Comparison of ENCODE assay signal across 15 cellular contexts in genomic region chr17:7327501-7327900, GRCh38. TPM values are rescaled to one million over a fixed set of nuclear protein-coding genes. Genes with fewer than 3 reads are reported as not detected.
A peak's percentile ranks its signal among the peaks of the same experiment; 100 is the strongest.
DNase-seq lines count a peak whose midpoint lies in the region; ATAC-seq, FAIRE-seq and TF ChIP-seq lines count a peak whose summit lies in the region.
"Had no signal": no experiment of that assay in that cellular context is flagged by ENCODE, and none has a peak within 500 bp of the region (broad histone marks: within the 10 kb centered on the region; RNA-seq: fewer than 3 reads in every experiment).

No MANE protein-coding gene starts in this region.

- peak overlapping the region; percentile 96 for H3K27ac Mint-ChIP-seq in MCF 10A (ENCODE audit: low read depth, unreplicated experiment)
- H3K27ac Mint-ChIP-seq in T-cell: no peak overlapping the region
- H3K27ac Mint-ChIP-seq in stimulated activated naive B cell treated with anti-CD40 and anti-IgM and Interleukin-4, amounts not matched to agents 10 μg/mL and 1 μg/mL and 100 μg/mL, for 72 hours: peak overlapping the region; percentile 42

- no TSS peak for BruUV-seq in MCF 10A (replicated peaks; lab: Mats Ljungman, UMichigan)

- H3K4me3 ChIP-seq in breast epithelium: no peak overlapping the region
- H3K4me3 ChIP-seq in keratinocyte (ENCODE audit: control insufficient read depth in 2 of 3, extremely low read depth in 1 of 3, insufficient read depth in 2 of 3, low read depth in 1 of 3, low read length in 3 of 3): no peak overlapping the region

- no peak overlapping the region for H3K27ac ChIP-seq in breast epithelium
- no peak overlapping the region for H3K27ac ChIP-seq in keratinocyte (ENCODE audit: control insufficient read depth, insufficient read depth, low read length)
- H3K27ac ChIP-seq: lower lobe of right lung had no signal

- H3K9ac ChIP-seq in keratinocyte (ENCODE audit: control insufficient read depth, extremely low read depth, insufficient read depth, low read length): no peak overlapping the region

- intact Hi-C loops in MCF 10A (cut with micrococcal nuclease): no loop called here
- intact Hi-C loops in breast epithelium (cut with DNase I; ENCODE audit: low total_unique reads): no loop called here

- H3K27me3 Mint-ChIP-seq in MCF 10A (ENCODE audit: insufficient read depth, unreplicated experiment) (no peaks in the 10 kb centered on the region), T-cell (no peaks in the 10 kb centered on the region)
- H3K27me3 Mint-ChIP-seq in stimulated activated naive B cell treated with anti-CD40 and anti-IgM and Interleukin-4, amounts not matched to agents 10 μg/mL and 1 μg/mL and 100 μg/mL, for 72 hours: no peaks in the 10 kb centered on the region

- H3K4me1 ChIP-seq in breast epithelium (no peaks in the 10 kb centered on the region), keratinocyte (ENCODE audit: control insufficient read depth, extremely low read depth, insufficient read depth, low read length) (peaks cover 8% of the 10 kb centered on the region)

- TF ChIP-seq POLR2A in breast epithelium (IDR thresholded peaks at IDR 0.05): no peak

- H3K9me3 Mint-ChIP-seq in MCF 10A (ENCODE audit: unreplicated experiment): no peaks in the 10 kb centered on the region
- H3K9me3 Mint-ChIP-seq in T-cell: no peaks in the 10 kb centered on the region
- no peaks in the 10 kb centered on the region for H3K9me3 Mint-ChIP-seq in stimulated activated naive B cell treated with anti-CD40 and anti-IgM and Interleukin-4, amounts not matched to agents 10 μg/mL and 1 μg/mL and 100 μg/mL, for 72 hours
- H3K9me3 Mint-ChIP-seq: activated naive CD4-positive, alpha-beta T cell treated with anti-CD3 and anti-CD28 coated beads for 36 hours had no signal

- peak overlapping the region; percentile 91 for H3K4me2 ChIP-seq in keratinocyte (ENCODE audit: control insufficient read depth, extremely low read depth, insufficient read depth, low read depth, low read length)

- ATAC-seq in T-cell (replicated peaks in 1 of 4) (no peak), GM21825 (IDR thresholded peaks at IDR 0.05; ENCODE audit: unreplicated experiment) (no peak)
- ATAC-seq in stimulated activated naive B cell treated with anti-CD40 and anti-IgM and Interleukin-4, amounts not matched to agents 10 μg/mL and 1 μg/mL and 100 μg/mL, for 72 hours (replicated peaks): no peak
- ATAC-seq: lower lobe of right lung had no signal

- H3K9me3 ChIP-seq in breast epithelium (no peaks in the 10 kb centered on the region), keratinocyte (ENCODE audit: control insufficient read depth, low read depth, low read length) (no peaks in the 10 kb centered on the region)
- H3K9me3 ChIP-seq: HAP-1, lower lobe of right lung had no signal

- H2AFZ ChIP-seq in keratinocyte (ENCODE audit: control insufficient read depth, low read length): no peak overlapping the region

- CTCF ChIA-PET in MCF 10A (lab: Yijun Ruan, JAX) (interaction anchor here (0.6 kb wide), 1 partner anchor 10 kb away, joined by 3 read pairs; no protein-coding TSS in a partner anchor), T-cell (lab: Charles Lee) (no interaction called here)

- H3K79me2 ChIP-seq in keratinocyte (ENCODE audit: control insufficient read depth, insufficient read depth, low read length): peaks cover 17% of the 10 kb centered on the region

- POLR2A ChIA-PET in MCF 10A (lab: Yijun Ruan, JAX): interaction anchor here (0.9 to 1.2 kb wide), 2 partner anchors 34 to 77 kb away, joined by 3 read pairs; partner anchors contain the start of gene TMEM256
- POLR2A ChIA-PET in T-cell (lab: Charles Lee): no interaction called here

- H3K9me1 ChIP-seq in keratinocyte (ENCODE audit: control insufficient read depth, extremely low read depth, insufficient read depth, low read length): peaks cover 2% of the 10 kb centered on the region

- H3K27me3 ChIP-seq in breast epithelium (no peaks in the 10 kb centered on the region), keratinocyte (ENCODE audit: control insufficient read depth, extremely low read depth, insufficient read depth, low read length) (no peaks in the 10 kb centered on the region)

- no peak for DNase-seq in MCF 10A (ENCODE audit: unreplicated experiment)
- DNase-seq in breast epithelium (ENCODE audit: low spot score in 2 of 2): no peak
- DNase-seq in T-cell: no peak
- DNase-seq in keratinocyte (ENCODE audit: low read depth, low spot score): no peak
- DNase-seq in stimulated activated naive B cell treated with anti-CD40 and anti-IgM and Interleukin-4, amounts not matched to agents 10 μg/mL and 1 μg/mL and 100 μg/mL, for 72 hours: no peak
- no peak for DNase-seq in T-helper 9 cell
- DNase-seq in activated gamma-delta T cell treated with Interleukin-2 at 50 U/mL for 16 hours: no peak
- DNase-seq: activated CD4-positive, alpha-beta T cell treated with anti-CD3 and anti-CD28 coated beads, Interleukin-2, amount 50 U/mL, for 1 hour; activated naive CD4-positive, alpha-beta T cell treated with anti-CD3 and anti-CD28 coated beads for 36 hours; lower lobe of right lung; NCI-H187 treated with DMSO at 0.1 percent for 48 hours; NCI-H524; occipital lobe had no signal

- peaks cover 39% of the 10 kb centered on the region for H3K36me3 Mint-ChIP-seq in MCF 10A (ENCODE audit: insufficient read depth, unreplicated experiment)
- H3K36me3 Mint-ChIP-seq in T-cell: peaks cover 4% of the 10 kb centered on the region
- peaks cover 23 to 50% of the 10 kb centered on the region in 2 donors for H3K36me3 Mint-ChIP-seq in stimulated activated naive B cell treated with anti-CD40 and anti-IgM and Interleukin-4, amounts not matched to agents 10 μg/mL and 1 μg/mL and 100 μg/mL, for 72 hours

- H3K36me3 ChIP-seq in breast epithelium (no peaks in the 10 kb centered on the region), keratinocyte (ENCODE audit: control insufficient read depth in 2 of 2, extremely low read depth in 1 of 2, insufficient read depth in 2 of 2, low read length in 2 of 2) (peaks cover 30 to 41% of the 10 kb centered on the region in 2 experiments)

- TF ChIP-seq CTCF in MCF 10A (IDR thresholded peaks at IDR 0.05; ENCODE audit: unreplicated experiment): no peak
- no peak for TF ChIP-seq CTCF in breast epithelium (IDR thresholded peaks at IDR 0.05)
- TF ChIP-seq CTCF in keratinocyte (optimal IDR thresholded peaks at IDR 0.05 in 1 of 3, IDR thresholded peaks at IDR 0.05 in 1 of 3, conservative IDR thresholded peaks at IDR 0.05 in 1 of 3; ENCODE audit: extremely low read depth in 1 of 3, insufficient read depth in 2 of 3, low read length in 3 of 3): no peak

- no peak overlapping the region for H3K4me3 Mint-ChIP-seq in MCF 10A (ENCODE audit: unreplicated experiment)
- peak overlapping the region in 2 of 3 donors; percentile 83 to 94 for H3K4me3 Mint-ChIP-seq in T-cell
- peak overlapping the region in 1 of 2 donors; percentile 97 for H3K4me3 Mint-ChIP-seq in stimulated activated naive B cell treated with anti-CD40 and anti-IgM and Interleukin-4, amounts not matched to agents 10 μg/mL and 1 μg/mL and 100 μg/mL, for 72 hours

- dilution Hi-C loops in keratinocyte (cut with MboI; ENCODE audit: extremely low pct_ligation_motif_present, low sequenced_read_pairs): no loop called here

- no peaks in the 10 kb centered on the region for H4K20me1 ChIP-seq in keratinocyte (ENCODE audit: control insufficient read depth, extremely low read depth, insufficient read depth, low read length)

- no peak for FAIRE-seq in keratinocyte (lab: Jason Lieb, UNC)

- H3K4me1 Mint-ChIP-seq in MCF 10A (ENCODE audit: insufficient read depth, unreplicated experiment) (peaks cover 15% of the 10 kb centered on the region), T-cell (peaks cover 29 to 43% (median 37%) of the 10 kb centered on the region in 3 donors)
- peaks cover 35 to 59% of the 10 kb centered on the region in 2 donors for H3K4me1 Mint-ChIP-seq in stimulated activated naive B cell treated with anti-CD40 and anti-IgM and Interleukin-4, amounts not matched to agents 10 μg/mL and 1 μg/mL and 100 μg/mL, for 72 hours

RNA-seq across cellular contexts. Expression of gene NEURL4, which starts 1.6 kb away (rescaled TPM):
- total RNA-seq in MCF 10A (2022) (36.9 and 39.3 TPM in 2 replicates), breast epithelium (10 to 100 TPM; 15.0 to 22.9 (median 17.4) TPM), T-cell (10 to 100 TPM; 49.5 to 90.2 (median 80.0) TPM)
- 11.3 to 18.9 TPM (median 13.5 TPM) in 3 replicates for polyA plus RNA-seq in keratinocyte
- 6.3 TPM for polyA plus RNA-seq in keratinocyte (2011; ENCODE audit: low read depth)
- 4.4 and 4.9 TPM in 2 replicates for polyA plus RNA-seq in keratinocyte (2011; cell fraction: cytosol; rRNA removed)
- 70.5 and 88.4 TPM in 2 replicates for polyA plus RNA-seq in keratinocyte (2011; cell fraction: nucleus; rRNA removed)
- 12.4 and 13.1 TPM in 2 replicates for polyA plus RNA-seq in keratinocyte (2012; ENCODE audit: low replicate concordance)
- 12.5 to 33.7 TPM (median 17.8 TPM) in 3 replicates for polyA minus RNA-seq in keratinocyte
- polyA minus RNA-seq in keratinocyte (2011; cell fraction: cytosol; rRNA and poly(A)+ RNA removed): 6.1 TPM
- 32.3 TPM in 2 replicates for polyA minus RNA-seq in keratinocyte (2011; cell fraction: nucleus; rRNA and poly(A)+ RNA removed)

RNA-seq across cellular contexts. Expression of gene ACAP1, which starts 8.8 kb away (rescaled TPM):
- total RNA-seq in MCF 10A (2022): 4.4 and 4.9 TPM in 2 replicates
- 1 to 10 TPM; 3.4 to 6.6 (median 5.2) TPM for total RNA-seq in breast epithelium
- 100 to 1,000 TPM; 531 to 781 (median 649) TPM for total RNA-seq in T-cell
- polyA plus RNA-seq in keratinocyte: 0.33 to 3.1 TPM (median 1.7 TPM) in 3 replicates
- polyA plus RNA-seq in keratinocyte (2011; ENCODE audit: low read depth): 0.87 TPM
- 0.27 and 1.1 TPM in 2 replicates for polyA plus RNA-seq in keratinocyte (2011; cell fraction: cytosol; rRNA removed)
- 0.22 and 0.29 TPM in 2 replicates for polyA plus RNA-seq in keratinocyte (2011; cell fraction: nucleus; rRNA removed)
- 3.5 and 11.7 TPM in 2 replicates for polyA plus RNA-seq in keratinocyte (2012; ENCODE audit: low replicate concordance)
- polyA minus RNA-seq in keratinocyte: not detected in 3 replicates
- not detected for polyA minus RNA-seq in keratinocyte (2011; cell fraction: cytosol; rRNA and poly(A)+ RNA removed)
- polyA minus RNA-seq in keratinocyte (2011; cell fraction: nucleus; rRNA and poly(A)+ RNA removed): not detected in 2 replicates
- total RNA-seq: occipital lobe had no signal

RNA-seq across cellular contexts. Expression of gene GPS2, which starts 12.3 kb away (rescaled TPM):
- 29.4 and 49.8 TPM in 2 replicates for total RNA-seq in MCF 10A (2022)
- 100 to 1,000 TPM in 1 of 3 donors, 10 to 100 TPM in 2; 77.3 to 109 (median 84.2) TPM for total RNA-seq in breast epithelium
- 100 to 1,000 TPM; 114 to 129 (median 125) TPM for total RNA-seq in T-cell
- polyA plus RNA-seq in keratinocyte: 20.7 to 54.1 TPM (median 24.7 TPM) in 3 replicates
- 58.5 TPM for polyA plus RNA-seq in keratinocyte (2011; ENCODE audit: low read depth)
- 32.2 and 40.0 TPM in 2 replicates for polyA plus RNA-seq in keratinocyte (2011; cell fraction: cytosol; rRNA removed)
- 47.1 and 50.6 TPM in 2 replicates for polyA plus RNA-seq in keratinocyte (2011; cell fraction: nucleus; rRNA removed)
- polyA plus RNA-seq in keratinocyte (2012; ENCODE audit: low replicate concordance): 34.3 and 42.9 TPM in 2 replicates
- polyA minus RNA-seq in keratinocyte: 32.9 to 79.9 TPM (median 35.9 TPM) in 3 replicates
- 21.3 TPM for polyA minus RNA-seq in keratinocyte (2011; cell fraction: cytosol; rRNA and poly(A)+ RNA removed)
- polyA minus RNA-seq in keratinocyte (2011; cell fraction: nucleus; rRNA and poly(A)+ RNA removed): 9.5 and 11.7 TPM in 2 replicates

RNA-seq across cellular contexts. Expression of gene EIF5A, which starts 20.1 kb away (rescaled TPM):
- total RNA-seq in MCF 10A (2022): 1,142 and 1,190 TPM in 2 replicates
- 100 to 1,000 TPM; 151 to 172 (median 163) TPM for total RNA-seq in breast epithelium
- total RNA-seq in T-cell: 100 to 1,000 TPM; 286 to 481 (median 306) TPM
- 769 to 1,493 TPM (median 948 TPM) in 3 replicates for polyA plus RNA-seq in keratinocyte
- polyA plus RNA-seq in keratinocyte (2011; ENCODE audit: low read depth): 1,059 TPM
- 978 and 1,013 TPM in 2 replicates for polyA plus RNA-seq in keratinocyte (2011; cell fraction: cytosol; rRNA removed)
- polyA plus RNA-seq in keratinocyte (2011; cell fraction: nucleus; rRNA removed): 468 and 536 TPM in 2 replicates
- 614 and 1,141 TPM in 2 replicates for polyA plus RNA-seq in keratinocyte (2012; ENCODE audit: low replicate concordance)
- polyA minus RNA-seq in keratinocyte: 884 to 1,075 TPM (median 1,030 TPM) in 3 replicates
- 1,192 TPM for polyA minus RNA-seq in keratinocyte (2011; cell fraction: cytosol; rRNA and poly(A)+ RNA removed)
- 194 and 269 TPM in 2 replicates for polyA minus RNA-seq in keratinocyte (2011; cell fraction: nucleus; rRNA and poly(A)+ RNA removed)

RNA-seq across cellular contexts. Expression of gene KCTD11, which starts 24.5 kb away (rescaled TPM):
- total RNA-seq in MCF 10A (2022) (9.2 and 10.1 TPM in 2 replicates), breast epithelium (10 to 100 TPM in 2 of 3 donors, 1 to 10 TPM in 1; 9.1 to 11.5 (median 11.0) TPM), T-cell (1 to 10 TPM; 2.4 to 7.3 (median 4.8) TPM)
- 17.5 to 33.7 TPM (median 18.5 TPM) in 3 replicates for polyA plus RNA-seq in keratinocyte
- 5.2 TPM for polyA plus RNA-seq in keratinocyte (2011; ENCODE audit: low read depth)
- polyA plus RNA-seq in keratinocyte (2011; cell fraction: cytosol; rRNA removed): 12.7 and 13.5 TPM in 2 replicates
- 41.9 and 42.9 TPM in 2 replicates for polyA plus RNA-seq in keratinocyte (2011; cell fraction: nucleus; rRNA removed)
- 19.6 and 27.7 TPM in 2 replicates for polyA plus RNA-seq in keratinocyte (2012; ENCODE audit: low replicate concordance)
- polyA minus RNA-seq in keratinocyte: 15.6 to 27.4 TPM (median 15.6 TPM) in 3 replicates
- 14.2 TPM for polyA minus RNA-seq in keratinocyte (2011; cell fraction: cytosol; rRNA and poly(A)+ RNA removed)
- polyA minus RNA-seq in keratinocyte (2011; cell fraction: nucleus; rRNA and poly(A)+ RNA removed): 13.7 and 14.8 TPM in 2 replicates

Comparison
In these comparisons a context has a peak if more than half of its experiments do, and no peak if none do; other contexts are left out.
1. H3K27ac Mint-ChIP-seq: peak in MCF 10A (single experiment) and stimulated activated naive B cell treated with anti-CD40 and anti-IgM and Interleukin-4, amounts not matched to agents 10 μg/mL and 1 μg/mL and 100 μg/mL, for 72 hours (single experiment); none in T-cell (0 of 2).
2. RNA of gene ACAP1, which starts 8.8 kb away (total RNA-seq): 531 to 781 TPM in T-cell; 3.4 to 6.6 TPM in breast epithelium and 4.4 to 4.9 TPM in MCF 10A; every median in the first group is over 10 times any median in the second.